Comparison of ENCODE assay signal across 1 cellular context in genomic region chr9:104772707-104773106, GRCh38.
TF ChIP-seq lines count a peak whose summit lies in the region.

No MANE protein-coding gene starts in this region.

TF ChIP-seq in GM12878, 131 proteins besides CTCF, POLR2A, EP300 and RAD21 (continued from another document and continues in another):
- TF ChIP-seq REST (IDR thresholded peaks at IDR 0.05; ENCODE audit: low read depth, low read length) (no peak), SRF (IDR thresholded peaks at IDR 0.05; ENCODE audit: low read depth in 2 of 2, low read length in 2 of 2) (no peak), IRF3 (IDR thresholded peaks at IDR 0.05) (no peak), NKRF (conservative IDR thresholded peaks at IDR 0.05) (no peak), KLF5 (IDR thresholded peaks at IDR 0.05; ENCODE audit: partially characterized antibody) (no peak), HCFC1 (IDR thresholded peaks at IDR 0.05; ENCODE audit: low read length) (no peak), SKIL (IDR thresholded peaks at IDR 0.05; ENCODE audit: low read depth, poor library complexity, severe bottlenecking) (peak; percentile 47), BRCA1 (IDR thresholded peaks at IDR 0.05; ENCODE audit: low read depth, low read length) (no peak), ZNF207 (IDR thresholded peaks at IDR 0.05; ENCODE audit: borderline replicate concordance) (no peak), TCF3 (IDR thresholded peaks at IDR 0.05; ENCODE audit: borderline replicate concordance, insufficient read depth, low read depth, low read length) (no peak), RUNX3 (IDR thresholded peaks at IDR 0.05; ENCODE audit: low read length) (peak; percentile 69), PRDM15 (CRISPR knock-in tag; IDR thresholded peaks at IDR 0.05) (no peak), STAT1 (conservative IDR thresholded peaks at IDR 0.05) (no peak), IKZF1 (conservative IDR thresholded peaks at IDR 0.05) (peak; percentile 46; the same call in 1 of the 2 replicates), PKNOX1 (IDR thresholded peaks at IDR 0.05) (no peak), SMARCA5 (IDR thresholded peaks at IDR 0.05) (no peak), CBX3 (IDR thresholded peaks at IDR 0.05; ENCODE audit: borderline replicate concordance, low read depth) (no peak), NFIC (IDR thresholded peaks at IDR 0.05; ENCODE audit: low read depth, low read length) (peak; percentile 48), MTA2 (IDR thresholded peaks at IDR 0.05; ENCODE audit: low read depth) (peak; percentile 57; the same call in 1 of the 2 replicates), CHD1 (IDR thresholded peaks at IDR 0.05; ENCODE audit: low read depth, low read length) (no peak), SIX5 (IDR thresholded peaks at IDR 0.05; ENCODE audit: low read depth, low read length, severe bottlenecking) (no peak), BCLAF1 (IDR thresholded peaks at IDR 0.05) (no peak), STAT3 (IDR thresholded peaks at IDR 0.05; ENCODE audit: low read depth, low read length) (no peak), NR2F1 (conservative IDR thresholded peaks at IDR 0.05) (no peak), WRNIP1 (IDR thresholded peaks at IDR 0.05; ENCODE audit: borderline replicate concordance, low read depth, low read length) (no peak), BHLHE40 (IDR thresholded peaks at IDR 0.05; ENCODE audit: borderline replicate concordance in 1 of 2, low read depth in 2 of 2, low read length in 1 of 2) (0 out of 4 replicates have a peak, but pooled peaks of 1 of the 2 experiments have one; percentile 9), MTA3 (IDR thresholded peaks at IDR 0.05; ENCODE audit: borderline replicate concordance, low read length) (no peak), ZNF384 (IDR thresholded peaks at IDR 0.05; ENCODE audit: borderline replicate concordance, low read depth, low read length) (no peak), IRF5 (IDR thresholded peaks at IDR 0.05; ENCODE audit: borderline replicate concordance) (no peak), ZBED1 (IDR thresholded peaks at IDR 0.05; ENCODE audit: borderline replicate concordance) (no peak), ZNF217 (IDR thresholded peaks at IDR 0.05) (no peak), POLR2AphosphoS2 (IDR thresholded peaks at IDR 0.05; ENCODE audit: low read depth, low read length) (no peak), KDM1A (IDR thresholded peaks at IDR 0.05; ENCODE audit: borderline replicate concordance) (no peak), SUPT20H (IDR thresholded peaks at IDR 0.05; ENCODE audit: borderline replicate concordance, control insufficient read depth, low read depth, low read length) (no peak), MLLT1 (IDR thresholded peaks at IDR 0.05) (0 out of 2 replicates have a peak, but pooled peaks have one; percentile 43), IKZF2 (IDR thresholded peaks at IDR 0.05) (peak; percentile 61 to 66; a peak in 3 of 4 replicates)
